Comparison of ENCODE assay signal across 8 cellular contexts in the genomic region with DNA sequence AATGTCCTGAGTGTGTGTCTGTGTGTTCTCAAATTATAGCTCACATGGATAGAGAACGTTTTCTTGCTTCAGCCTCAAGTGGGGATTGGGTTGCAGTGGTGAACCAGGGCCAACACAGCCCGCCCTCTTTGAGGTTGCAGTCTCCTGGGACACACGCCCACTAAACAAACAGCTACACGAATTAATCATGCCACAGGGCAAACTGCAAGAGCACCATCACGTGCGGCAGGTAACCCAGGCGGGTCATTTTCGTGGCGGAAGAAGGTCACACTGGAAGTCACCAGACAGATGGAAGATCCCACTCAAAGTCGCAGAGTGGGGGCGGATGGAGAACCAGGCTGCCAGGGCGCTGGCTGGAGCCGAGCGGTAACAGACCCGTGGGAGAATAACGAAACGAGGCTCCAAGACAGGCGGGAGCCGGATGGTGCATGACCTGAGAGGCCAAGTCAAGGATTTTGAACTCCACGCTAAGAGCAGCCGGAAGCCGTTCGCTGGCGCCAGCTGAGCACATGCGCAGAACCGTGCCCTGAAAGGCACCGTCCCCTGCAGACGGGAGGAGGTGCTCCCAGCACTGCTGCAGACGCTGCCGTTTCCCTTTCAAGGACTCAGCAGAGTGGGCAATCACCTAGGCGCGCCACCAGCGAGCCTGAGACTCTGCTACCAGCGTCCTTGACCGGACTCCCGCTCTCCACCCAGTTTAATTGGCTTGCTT. TPM values are rescaled to one million over a fixed set of nuclear protein-coding genes. Genes with fewer than 3 reads are reported as not detected.
DNase-seq lines count a peak whose midpoint lies in the region; ATAC-seq and TF ChIP-seq lines count a peak whose summit lies in the region.

No MANE protein-coding gene starts in this region.

- POLR2A ChIA-PET in PC-9 (lab: Charles Lee; ENCODE audit: unreplicated experiment): no interaction called here
- POLR2A ChIA-PET in naive thymus-derived CD8-positive, alpha-beta T cell (lab: Charles Lee): interaction anchor here (1.5 to 2.4 kb wide), 3 partner anchors 8 to 26 kb away, joined by 3 to 14 read pairs (median 10); a partner anchor contains a TSS

- CTCF ChIA-PET in PC-9 (lab: Charles Lee): no interaction called here

- peaks cover 0 to 15% (median 0%) of the 10 kb centered on the region in 9 donors for H3K9me3 Mint-ChIP-seq in naive thymus-derived CD8-positive, alpha-beta T cell

- TF ChIP-seq CTCF in PC-9 (conservative IDR thresholded peaks at IDR 0.05): no peak
- TF ChIP-seq CTCF in dorsolateral prefrontal cortex (IDR thresholded peaks at IDR 0.05 in 54 of 56, conservative IDR thresholded peaks at IDR 0.05 in 2 of 56; ENCODE audit: low read depth in 1 of 56, partially characterized antibody in 56 of 56): no peak

- H3K4me3 Mint-ChIP-seq in naive thymus-derived CD8-positive, alpha-beta T cell: peak overlapping the region; percentile 65 to 88 (median 73)

- peaks cover 81% of the 10 kb centered on the region for H3K27me3 ChIP-seq in PC-9 (ENCODE audit: insufficient read depth, low read depth)
- H3K27me3 ChIP-seq in dorsolateral prefrontal cortex: no peaks in the 10 kb centered on the region

- H3K4me2 ChIP-seq in PC-9: no peak overlapping the region

- peak; percentile 53 for DNase-seq in stimulated activated CD4-positive, alpha-beta T cell treated with anti-CD3 and anti-CD28 coated beads, Interleukin-15, amount 100 ng/mL, for 24 hours
- no peak for DNase-seq in stimulated activated CD4-positive, alpha-beta T cell treated with anti-CD3 and anti-CD28 coated beads, Interleukin-12 subunit alpha, Interleukin-12 subunit beta, amount 100 ng/mL, for 4 hours
- peak; percentile 35 to 44 for DNase-seq in PC-9
- peak in 3 of 10 donors; percentile 27 to 36 (median 34) for DNase-seq in dorsolateral prefrontal cortex
- peak in 6 of 10 donors; percentile 31 to 75 (median 68) for DNase-seq in naive thymus-derived CD8-positive, alpha-beta T cell
- no peak for DNase-seq in HPDE6-E6E7 (ENCODE audit: extremely low spot score)

- ATAC-seq in HG03520 (IDR thresholded peaks at IDR 0.05; ENCODE audit: unreplicated experiment): peak; percentile 77
- peak; percentile 82 to 87 for ATAC-seq in naive thymus-derived CD8-positive, alpha-beta T cell
- no peak for ATAC-seq in HG03196 (IDR thresholded peaks at IDR 0.05; ENCODE audit: unreplicated experiment)

- H3K36me3 ChIP-seq in PC-9 (ENCODE audit: low read depth): no peaks in the 10 kb centered on the region

- H3K4me3 ChIP-seq in PC-9 (no peak overlapping the region), dorsolateral prefrontal cortex (peak overlapping the region in 45 of 59 donors; percentile 4 to 57 (median 28))

- no TSS peak for BruUV-seq in PC-9 (replicated peaks; lab: Mats Ljungman, UMichigan)

- peak overlapping the region; percentile 58 to 97 (median 92) for H3K27ac Mint-ChIP-seq in naive thymus-derived CD8-positive, alpha-beta T cell

- intact Hi-C loops in PC-9 (cut with micrococcal nuclease; ENCODE audit: unreplicated experiment) (no loop called here), dorsolateral prefrontal cortex (cut with DNase I) (loop anchor here in 1 of 2 donors (5.0 kb wide), 2 partner anchors 48 to 103 kb away; no protein-coding TSS in a partner anchor)

- H3K79me2 ChIP-seq in PC-9 (ENCODE audit: low read depth): no peaks in the 10 kb centered on the region

- H3K27ac ChIP-seq in PC-9: no peak overlapping the region
- H3K27ac ChIP-seq in dorsolateral prefrontal cortex: peak overlapping the region in 8 of 59 donors; percentile 6 to 54 (median 23)

- H2AFZ ChIP-seq in PC-9: no peak overlapping the region

- no peaks in the 10 kb centered on the region for H3F3A ChIP-seq in PC-9 (ENCODE audit: insufficient read depth, low read depth)

- H3K9me3 ChIP-seq in PC-9 (ENCODE audit: insufficient read depth, low read depth): no peaks in the 10 kb centered on the region

- H4K20me1 ChIP-seq in PC-9 (ENCODE audit: insufficient read depth): no peaks in the 10 kb centered on the region

- H3K27me3 Mint-ChIP-seq in naive thymus-derived CD8-positive, alpha-beta T cell: peaks cover 0 to 2% (median 0%) of the 10 kb centered on the region in 5 donors

- peaks cover 18 to 36% (median 30%) of the 10 kb centered on the region in 4 donors for H3K4me1 Mint-ChIP-seq in naive thymus-derived CD8-positive, alpha-beta T cell

- H3K4me1 ChIP-seq in PC-9 (replicated peaks; ENCODE audit: insufficient read depth): no peaks in the 10 kb centered on the region

- no peaks in the 10 kb centered on the region for H3K9me2 ChIP-seq in PC-9 (ENCODE audit: insufficient read depth)

- peaks cover 0 to 30% (median 7%) of the 10 kb centered on the region in 3 donors for H3K36me3 Mint-ChIP-seq in naive thymus-derived CD8-positive, alpha-beta T cell

RNA-seq across cellular contexts. Expression of a gene that starts 10.7 kb away (rescaled TPM):
- not detected in 2 replicates for total RNA-seq in PC-9 (2021)
- total RNA-seq in dorsolateral prefrontal cortex: 10 to 100 TPM in 104 of 120 experiments, 1 to 10 TPM in 16; 4.7 to 47.2 (median 15.7) TPM
- 10 to 100 TPM; 14.2 to 15.9 TPM for total RNA-seq in naive thymus-derived CD8-positive, alpha-beta T cell
- 1 to 10 TPM in 2 of 3 donors, under 1 TPM in 1; 0.34 to 1.5 (median 1.2) TPM for polyA plus RNA-seq in naive thymus-derived CD8-positive, alpha-beta T cell

RNA-seq across cellular contexts. Expression of a gene that starts 26.4 kb away (rescaled TPM):
- total RNA-seq in PC-9 (2021) (13.6 and 14.3 TPM in 2 replicates), dorsolateral prefrontal cortex (10 to 100 TPM; 37.3 to 72.0 (median 55.7) TPM)
- total RNA-seq in naive thymus-derived CD8-positive, alpha-beta T cell: 10 to 100 TPM; 52.0 to 52.4 TPM
- polyA plus RNA-seq in naive thymus-derived CD8-positive, alpha-beta T cell: 10 to 100 TPM; 16.4 to 34.7 (median 29.6) TPM

Comparison
In these comparisons a context has a peak if more than half of its experiments do, and no peak if none do; other contexts are left out.
1. DNase-seq: peak in stimulated activated CD4-positive, alpha-beta T cell treated with anti-CD3 and anti-CD28 coated beads, Interleukin-15, amount 100 ng/mL, for 24 hours (single experiment), PC-9 (2 of 2) and naive thymus-derived CD8-positive, alpha-beta T cell (6 of 10); none in stimulated activated CD4-positive, alpha-beta T cell treated with anti-CD3 and anti-CD28 coated beads, Interleukin-12 subunit alpha, Interleukin-12 subunit beta, amount 100 ng/mL, for 4 hours (single experiment) and HPDE6-E6E7 (single experiment).